In the genomic region with DNA sequence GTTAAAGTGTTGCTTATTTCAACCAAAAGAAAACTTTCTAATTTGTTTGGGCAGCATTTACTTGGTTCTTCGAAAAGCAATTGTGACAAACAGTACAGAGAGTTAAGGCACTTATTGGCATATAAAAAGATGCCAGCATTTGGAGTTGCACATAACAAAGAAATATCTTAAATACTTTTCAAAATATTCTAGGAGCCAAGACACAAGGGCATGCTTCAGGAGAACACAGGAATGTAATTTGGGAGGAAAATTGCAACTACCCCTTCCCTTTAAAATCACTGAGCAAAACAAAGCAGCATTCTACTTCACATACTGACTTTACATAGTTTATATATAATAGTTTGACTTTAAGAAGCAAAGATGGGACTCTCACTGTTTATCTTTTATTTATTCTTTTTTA, we compare ENCODE assay signal across 13 cellular contexts. TPM values are rescaled to one million over a fixed set of nuclear protein-coding genes. Genes with fewer than 3 reads are reported as not detected.
A peak's percentile ranks its signal among the peaks of the same experiment; 100 is the strongest.
DNase-seq lines count a peak whose midpoint lies in the region; ATAC-seq and TF ChIP-seq lines count a peak whose summit lies in the region.
"Had no signal": no experiment of that assay in that cellular context is flagged by ENCODE, and none has a peak within 500 bp of the region (broad histone marks: within the 10 kb centered on the region; RNA-seq: fewer than 3 reads in every experiment).

No MANE protein-coding gene starts in this region.

- no peak overlapping the region for H3K14ac ChIP-seq in IMR-90 (replicated peaks; ENCODE audit: low read depth, low read length)
- H3K14ac ChIP-seq in neuronal stem cell (ENCODE audit: low read length): no peak overlapping the region

- no peak overlapping the region for H3K27ac ChIP-seq in CD4-positive, CD25-positive, alpha-beta regulatory T cell (ENCODE audit: insufficient read depth, low read length, poor library complexity, severe bottlenecking)
- H3K27ac ChIP-seq in IMR-90 (ENCODE audit: insufficient read depth, low read length): no peak overlapping the region
- H3K27ac ChIP-seq in dorsolateral prefrontal cortex: peak overlapping the region; percentile 63 to 100 (median 97)
- no peak overlapping the region for H3K27ac ChIP-seq in neuronal stem cell (replicated peaks; ENCODE audit: low read length)

- H3K23ac ChIP-seq in IMR-90 (ENCODE audit: low read depth, low read length) (no peak overlapping the region), neuronal stem cell (ENCODE audit: low read depth, low read length, poor library complexity) (no peak overlapping the region)

- no peak overlapping the region for H2AK5ac ChIP-seq in IMR-90 (ENCODE audit: low read depth, low read length)
- H2AK5ac ChIP-seq in neuronal stem cell (ENCODE audit: low read depth, low read length): no peak overlapping the region

- H3K4ac ChIP-seq in IMR-90 (ENCODE audit: low read depth, low read length) (no peak overlapping the region), neuronal stem cell (ENCODE audit: low read length) (no peak overlapping the region)

- H3K56ac ChIP-seq in IMR-90 (ENCODE audit: extremely low read depth, insufficient read depth, low read length): no peak overlapping the region

- in situ Hi-C loops in IMR-90 (cut with MboI; ENCODE audit: low sequenced_read_pairs): no loop called here

- TF ChIP-seq RAD21 in IMR-90 (IDR thresholded peaks at IDR 0.05; ENCODE audit: low read length): no peak

- H4K91ac ChIP-seq in IMR-90 (ENCODE audit: insufficient read depth, low read depth, low read length) (no peak overlapping the region), neuronal stem cell (ENCODE audit: low read depth, low read length, poor library complexity) (no peak overlapping the region)

- H3K9me1 ChIP-seq in IMR-90 (ENCODE audit: insufficient read depth, low read length): peaks cover 3% of the 10 kb centered on the region; the same call in 1 of the 2 replicates

- H3K36me3 ChIP-seq in CD4-positive, CD25-positive, alpha-beta regulatory T cell (ENCODE audit: control insufficient read depth, insufficient read depth, low read length): no peaks in the 10 kb centered on the region
- H3K36me3 ChIP-seq in IMR-90 (ENCODE audit: control insufficient read depth, insufficient read depth, low read length): no peaks in the 10 kb centered on the region
- no peaks in the 10 kb centered on the region for H3K36me3 ChIP-seq in neuronal stem cell (replicated peaks in 1 of 2; ENCODE audit: control insufficient read depth in 2 of 2, insufficient read depth in 2 of 2, low read length in 2 of 2)

- H3K4me1 Mint-ChIP-seq in CD4-positive, CD25-positive, alpha-beta regulatory T cell: peaks cover 4 to 20% (median 8%) of the 10 kb centered on the region in 4 donors

- peaks cover 0 to 2% (median 0%) of the 10 kb centered on the region in 7 donors for H3K9me3 Mint-ChIP-seq in CD4-positive, CD25-positive, alpha-beta regulatory T cell

- no peak overlapping the region for H3K9ac ChIP-seq in IMR-90 (ENCODE audit: low read depth, low read length)
- no peak overlapping the region for H3K9ac ChIP-seq in neuronal stem cell (ENCODE audit: low read depth, low read length, poor library complexity)

- no peak overlapping the region for H3K4me3 ChIP-seq in CD4-positive, CD25-positive, alpha-beta regulatory T cell (ENCODE audit: low read depth, low read length)
- H3K4me3 ChIP-seq in IMR-90 (ENCODE audit: insufficient read depth, low read depth, low read length) (no peak overlapping the region), dorsolateral prefrontal cortex (peak overlapping the region in 4 of 59 donors; percentile 2 to 17 (median 11)), neuronal stem cell (ENCODE audit: low read length in 2 of 2) (no peak overlapping the region)

- TF ChIP-seq CTCF in IMR-90 (conservative IDR thresholded peaks at IDR 0.05; ENCODE audit: low read depth, low read length) (no peak), dorsolateral prefrontal cortex (IDR thresholded peaks at IDR 0.05 in 54 of 56, conservative IDR thresholded peaks at IDR 0.05 in 2 of 56; ENCODE audit: low read depth in 1 of 56, partially characterized antibody in 56 of 56) (no peak)

- no peak overlapping the region for H4K5ac ChIP-seq in IMR-90 (ENCODE audit: low read depth, low read length)

- no peak for DNase-seq in CD4-positive, CD25-positive, alpha-beta regulatory T cell
- DNase-seq in IMR-90 (no peak), dorsolateral prefrontal cortex (no peak), neuronal stem cell (ENCODE audit: low spot score) (no peak), HuH-7 (ENCODE audit: low spot score) (no peak), NCI-H2081 treated with DMSO at 0.1 percent for 48 hours (lab: John Stamatoyannopoulos, UW) (no peak)
- DNase-seq: activated CD4-positive, alpha-beta T cell treated with anti-CD3 and anti-CD28 coated beads, Interleukin-2, amount 50 U/mL, for 4 hours; NCI-H1417; NCI-H774 had no signal

- peak overlapping the region; percentile 9 to 90 (median 85) for H3K27ac Mint-ChIP-seq in CD4-positive, CD25-positive, alpha-beta regulatory T cell

- H3K36me3 Mint-ChIP-seq in CD4-positive, CD25-positive, alpha-beta regulatory T cell: no peaks in the 10 kb centered on the region

- no peaks in the 10 kb centered on the region for H4K20me1 ChIP-seq in IMR-90 (ENCODE audit: insufficient read depth, low read length)

- H2BK15ac ChIP-seq in IMR-90 (ENCODE audit: low read depth, low read length) (no peak overlapping the region), neuronal stem cell (ENCODE audit: low read length) (no peak overlapping the region)

- intact Hi-C loops in IMR-90 (cut with micrococcal nuclease): no loop called here
- intact Hi-C loops in dorsolateral prefrontal cortex (cut with DNase I): no loop called here

- H2BK120ac ChIP-seq in IMR-90 (ENCODE audit: low read depth, low read length) (no peak overlapping the region), neuronal stem cell (ENCODE audit: low read depth, low read length) (no peak overlapping the region)

- no peak overlapping the region for H4K8ac ChIP-seq in IMR-90 (ENCODE audit: low read depth in 2 of 2, low read length in 2 of 2)
- no peak overlapping the region for H4K8ac ChIP-seq in neuronal stem cell (ENCODE audit: low read depth, low read length)

- no CpG with 5 or more reads among the region's 1 CpG for WGBS in IMR-90 (ENCODE audit: extremely low coverage in 2 of 2, insufficient read length in 1 of 2), 2 experiments
- no CpG with 5 or more reads among the region's 1 CpG for WGBS in neuronal stem cell (ENCODE audit: extremely low coverage in 2 of 2, insufficient read length in 2 of 2, insufficient replicate concordance in 1 of 2), 2 donors

- H2AFZ ChIP-seq in IMR-90 (replicated peaks; ENCODE audit: low read length, poor library complexity): no peak overlapping the region
- H2AFZ ChIP-seq in neuronal stem cell (ENCODE audit: low read length): peak overlapping the region; percentile 62

- no peak for ATAC-seq in CD4-positive, CD25-positive, alpha-beta regulatory T cell (ENCODE audit: low read depth in 2 of 2)
- ATAC-seq in IMR-90 (ENCODE audit: low read depth) (peak; percentile 21), GM21447 (IDR thresholded peaks at IDR 0.05; ENCODE audit: unreplicated experiment) (no peak), HG03196 (IDR thresholded peaks at IDR 0.05; ENCODE audit: unreplicated experiment) (no peak)
- ATAC-seq: SK-N-SH treated with all-trans-retinoic acid at 6 μM for 48 hours had no signal

- CTCF ChIA-PET in IMR-90 (lab: Yijun Ruan, JAX): no interaction called here

- H3K4me2 ChIP-seq in IMR-90 (ENCODE audit: low read depth, low read length): no peak overlapping the region
- no peak overlapping the region for H3K4me2 ChIP-seq in neuronal stem cell (ENCODE audit: insufficient read depth, low read length, poor library complexity, severe bottlenecking)

- peaks cover 4% of the 10 kb centered on the region for H3K27me3 Mint-ChIP-seq in CD4-positive, CD25-positive, alpha-beta regulatory T cell

- no peaks in the 10 kb centered on the region for H3K79me1 ChIP-seq in IMR-90 (ENCODE audit: low read depth in 1 of 2, low read length in 2 of 2)
- H3K79me1 ChIP-seq in neuronal stem cell (ENCODE audit: low read depth, low read length): no peaks in the 10 kb centered on the region

- dilution Hi-C loops in IMR-90 (cut with HindIII; ENCODE audit: low sequenced_read_pairs, unreplicated experiment): no loop called here

- no peak overlapping the region for H2AK9ac ChIP-seq in IMR-90 (replicated peaks; ENCODE audit: low read depth, low read length, poor library complexity)

- no peaks in the 10 kb centered on the region for H3K9me3 ChIP-seq in CD4-positive, CD25-positive, alpha-beta regulatory T cell (ENCODE audit: control insufficient read depth in 2 of 2, low read length in 2 of 2)
- H3K9me3 ChIP-seq in IMR-90 (ENCODE audit: control insufficient read depth, insufficient read depth, low read length) (no peaks in the 10 kb centered on the region), neuronal stem cell (replicated peaks in 1 of 2; ENCODE audit: control insufficient read depth in 2 of 2, insufficient read depth in 1 of 2, low read depth in 1 of 2, low read length in 2 of 2) (no peaks in the 10 kb centered on the region)

- H2BK5ac ChIP-seq in IMR-90 (ENCODE audit: low read depth, low read length, poor library complexity, severe bottlenecking) (no peak overlapping the region), neuronal stem cell (ENCODE audit: low read length) (no peak overlapping the region)

- no peak overlapping the region for H2BK20ac ChIP-seq in IMR-90 (ENCODE audit: low read depth, low read length)

- H3K27me3 ChIP-seq in CD4-positive, CD25-positive, alpha-beta regulatory T cell (ENCODE audit: control insufficient read depth, insufficient read depth, low read length): no peaks in the 10 kb centered on the region
- no peaks in the 10 kb centered on the region for H3K27me3 ChIP-seq in IMR-90 (ENCODE audit: control insufficient read depth, insufficient read depth, low read length)
- no peaks in the 10 kb centered on the region for H3K27me3 ChIP-seq in dorsolateral prefrontal cortex
- no peaks in the 10 kb centered on the region for H3K27me3 ChIP-seq in neuronal stem cell (ENCODE audit: control insufficient read depth in 3 of 3, insufficient read depth in 3 of 3, low read depth in 1 of 3, low read length in 3 of 3)

- POLR2A ChIA-PET in IMR-90 (lab: Charles Lee; ENCODE audit: unreplicated experiment): no interaction called here

- BruUV-seq in IMR-90 (replicated peaks; lab: Mats Ljungman, UMichigan): no TSS peak

- TF ChIP-seq POLR2A in IMR-90 (IDR thresholded peaks at IDR 0.05; ENCODE audit: low read depth, low read length): no peak

- peaks cover 12% of the 10 kb centered on the region for H3K4me1 ChIP-seq in CD4-positive, CD25-positive, alpha-beta regulatory T cell (ENCODE audit: control insufficient read depth, insufficient read depth, low read length, poor library complexity, severe bottlenecking)
- H3K4me1 ChIP-seq in IMR-90 (ENCODE audit: control insufficient read depth, insufficient read depth, low read length) (peaks cover 10% of the 10 kb centered on the region), neuronal stem cell (ENCODE audit: control insufficient read depth in 2 of 2, insufficient read depth in 1 of 2, low read depth in 1 of 2, low read length in 2 of 2) (peaks cover 9 to 22% of the 10 kb centered on the region in 2 donors)

- no peak overlapping the region for H3K4me3 Mint-ChIP-seq in CD4-positive, CD25-positive, alpha-beta regulatory T cell

- H2BK12ac ChIP-seq in neuronal stem cell (ENCODE audit: low read length): no peak overlapping the region

- H3K18ac ChIP-seq in IMR-90 (ENCODE audit: low read depth, low read length) (no peak overlapping the region), neuronal stem cell (ENCODE audit: low read length) (no peak overlapping the region)

RNA-seq across cellular contexts. Expression of a gene that starts 4.6 kb away (rescaled TPM):
- 1.3 TPM for total RNA-seq in CD4-positive, CD25-positive, alpha-beta regulatory T cell
- polyA plus RNA-seq in CD4-positive, CD25-positive, alpha-beta regulatory T cell: not detected
- total RNA-seq in IMR-90 (2012; rRNA removed) (2.3 and 3.3 TPM in 2 replicates), dorsolateral prefrontal cortex (10 to 100 TPM in 111 of 120 experiments, 1 to 10 TPM in 9; 7.0 to 50.7 (median 15.4) TPM)
- 7.5 and 8.5 TPM in 2 replicates for polyA plus RNA-seq in IMR-90 (2012; rRNA removed)
- polyA plus RNA-seq in IMR-90 (2012; cell fraction: cytosol; rRNA removed): 3.5 and 5.9 TPM in 2 replicates
- polyA plus RNA-seq in IMR-90 (2012; cell fraction: nucleus; rRNA removed; ENCODE audit: low replicate concordance): 9.5 and 18.0 TPM in 2 replicates
- 0.10 TPM for polyA plus RNA-seq in neuronal stem cell (2013, experiment 1 of 2)
- 0.14 TPM for polyA plus RNA-seq in neuronal stem cell (2013, experiment 2 of 2)
- total RNA-seq: HT-29 had no signal

RNA-seq across cellular contexts. Expression of a gene that starts 10.8 kb away (rescaled TPM):
- total RNA-seq in CD4-positive, CD25-positive, alpha-beta regulatory T cell: not detected
- not detected for polyA plus RNA-seq in CD4-positive, CD25-positive, alpha-beta regulatory T cell
- not detected in 2 replicates for total RNA-seq in IMR-90 (2012; rRNA removed)
- not detected in 2 replicates for polyA plus RNA-seq in IMR-90 (2012; rRNA removed)
- polyA plus RNA-seq in IMR-90 (2012; cell fraction: cytosol; rRNA removed): 0.05 TPM in 1 of 2 replicates, not detected in the other
- polyA plus RNA-seq in IMR-90 (2012; cell fraction: nucleus; rRNA removed; ENCODE audit: low replicate concordance): not detected in 2 replicates
- total RNA-seq in dorsolateral prefrontal cortex: under 1 TPM in 12 of 120 experiments, not detected in 108; 0.22 to 0.88 (median 0.48) TPM
- 0.03 TPM for polyA plus RNA-seq in neuronal stem cell (2013, experiment 1 of 2)
- 0.10 TPM for polyA plus RNA-seq in neuronal stem cell (2013, experiment 2 of 2)

RNA-seq across cellular contexts. Expression of a gene that starts 26.4 kb away (rescaled TPM):
- total RNA-seq in CD4-positive, CD25-positive, alpha-beta regulatory T cell: not detected
- polyA plus RNA-seq in CD4-positive, CD25-positive, alpha-beta regulatory T cell: not detected
- total RNA-seq in IMR-90 (2012; rRNA removed): under 0.01 TPM in 1 of 2 replicates, not detected in the other
- polyA plus RNA-seq in IMR-90 (2012; rRNA removed): 0.03 and 0.10 TPM in 2 replicates
- 0.09 and 0.14 TPM in 2 replicates for polyA plus RNA-seq in IMR-90 (2012; cell fraction: cytosol; rRNA removed)
- polyA plus RNA-seq in IMR-90 (2012; cell fraction: nucleus; rRNA removed; ENCODE audit: low replicate concordance): 0.06 and 0.24 TPM in 2 replicates
- 10 to 100 TPM in 68 of 120 experiments, 1 to 10 TPM in 52; 1.0 to 62.8 (median 11.5) TPM for total RNA-seq in dorsolateral prefrontal cortex
- 0.25 TPM for polyA plus RNA-seq in neuronal stem cell (2013, experiment 1 of 2)
- 0.21 TPM for polyA plus RNA-seq in neuronal stem cell (2013, experiment 2 of 2)

RNA-seq across cellular contexts. Expression of a gene that starts 41.4 kb away (rescaled TPM):
- 2.2 TPM for total RNA-seq in CD4-positive, CD25-positive, alpha-beta regulatory T cell
- polyA plus RNA-seq in CD4-positive, CD25-positive, alpha-beta regulatory T cell: not detected
- total RNA-seq in IMR-90 (2012; rRNA removed): not detected in 2 replicates
- 0.12 TPM in 1 of 2 replicates, not detected in the other for polyA plus RNA-seq in IMR-90 (2012; rRNA removed)
- polyA plus RNA-seq in IMR-90 (2012; cell fraction: cytosol; rRNA removed): 0.02 TPM in 1 of 2 replicates, not detected in the other
- not detected in 2 replicates for polyA plus RNA-seq in IMR-90 (2012; cell fraction: nucleus; rRNA removed; ENCODE audit: low replicate concordance)
- 1 to 10 TPM in 57 of 120 experiments, under 1 TPM in 47, not detected in 16; 0.23 to 3.6 (median 1.1) TPM for total RNA-seq in dorsolateral prefrontal cortex
- polyA plus RNA-seq in neuronal stem cell (2013, experiment 1 of 2): not detected
- polyA plus RNA-seq in neuronal stem cell (2013, experiment 2 of 2): not detected

Comparison
In these comparisons a context has a peak if more than half of its experiments do, and no peak if none do; other contexts are left out.
1. H3K27ac ChIP-seq: peak in dorsolateral prefrontal cortex (59 of 59); none in CD4-positive, CD25-positive, alpha-beta regulatory T cell (single experiment), IMR-90 (single experiment) and neuronal stem cell (single experiment).